In the genomic region with DNA sequence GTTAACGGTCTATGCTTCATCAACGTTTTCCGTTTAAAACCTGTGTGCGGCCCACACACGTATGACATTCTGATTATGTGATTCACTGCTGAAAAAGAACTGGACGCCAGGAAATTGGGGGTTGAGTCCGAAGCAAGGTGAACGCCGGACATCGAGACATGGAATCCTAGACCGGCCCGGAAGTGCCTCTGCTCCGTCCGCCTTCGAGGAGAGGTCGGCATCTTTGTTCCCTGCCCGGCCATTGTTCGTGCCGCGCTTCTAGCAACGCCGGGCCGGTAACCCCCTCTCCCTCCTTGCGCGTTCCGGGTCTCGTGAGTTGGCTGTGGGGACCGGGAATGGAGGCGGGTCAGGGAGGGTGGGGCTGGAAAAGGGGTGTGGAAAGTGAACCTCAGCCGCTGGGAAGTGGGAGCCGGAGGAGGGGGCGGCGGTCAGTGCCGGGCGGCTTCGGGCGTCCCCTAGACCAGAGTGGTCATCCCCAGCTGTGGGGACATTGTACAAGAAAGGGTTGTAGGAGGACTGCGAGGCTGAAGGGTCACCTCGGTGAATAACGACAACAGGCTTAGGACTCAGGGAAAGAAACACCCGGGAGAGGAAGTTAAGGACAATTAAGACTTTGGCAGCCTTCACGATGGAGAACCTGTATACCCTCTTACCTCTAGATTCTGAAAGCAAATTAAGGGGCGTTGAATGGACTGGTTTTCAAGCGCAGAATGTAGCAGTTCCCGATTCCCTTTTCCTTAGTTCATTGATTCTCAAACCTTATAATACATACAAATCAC, we compare ENCODE assay signal across 8 cellular contexts. TPM values are rescaled to one million over a fixed set of nuclear protein-coding genes. Genes with fewer than 3 reads are reported as not detected.
DNase-seq lines count a peak whose midpoint lies in the region; ATAC-seq and TF ChIP-seq lines count a peak whose summit lies in the region.

ZSCAN9 (plus strand) TSS at position 220 of the 779 bp plus-strand sequence. CDS start 1,810 bp downstream, outside the sequence.

- peak; percentile 90 for DNase-seq in Calu3
- peak; percentile 97 for DNase-seq in NCI-H748 (lab: John Stamatoyannopoulos, UW; ENCODE audit: unreplicated experiment)
- peak; percentile 64 to 75 for DNase-seq in activated T-cell treated with anti-CD3 and anti-CD28 coated beads, Interleukin-2, amount 50 U/mL, for 72 hours
- DNase-seq in fibroblast of the aortic adventitia (ENCODE audit: low read depth) = peak; percentile 92
- peak; percentile 53 for DNase-seq in naive B cell
- peak; percentile 72 for DNase-seq in thoracic aorta (ENCODE audit: low spot score)

- peak within 1 kb of the TSS; percentile 73 for H3K27ac Mint-ChIP-seq in Calu3 (ENCODE audit: unreplicated experiment)
- H3K27ac Mint-ChIP-seq in activated T-cell treated with anti-CD3 and anti-CD28 coated beads, Interleukin-2, amount 50 U/mL, for 72 hours = peak within 1 kb of the TSS; percentile 46
- H3K27ac Mint-ChIP-seq in naive B cell = peak within 1 kb of the TSS; percentile 76 to 97 (median 90)

- H3K27me3 ChIP-seq in thoracic aorta (replicated peaks; ENCODE audit: insufficient read depth) = no peaks in the 10 kb centered on the region

- H3K36me3 Mint-ChIP-seq in Calu3 (ENCODE audit: insufficient read depth, unreplicated experiment) (peaks cover 25% of the 10 kb centered on the region), naive B cell (peaks cover 8 to 20% of the 10 kb centered on the region in 2 donors)
- H3K36me3 Mint-ChIP-seq in activated T-cell treated with anti-CD3 and anti-CD28 coated beads, Interleukin-2, amount 50 U/mL, for 72 hours (ENCODE audit: insufficient read depth in 2 of 2) = peaks cover 3 to 5% of the 10 kb centered on the region in 2 donors

- H3K4me3 Mint-ChIP-seq in Calu3 (ENCODE audit: low read depth, unreplicated experiment) (peak within 1 kb of the TSS; percentile 93), naive B cell (peak within 1 kb of the TSS; percentile 87 to 97 (median 96))
- H3K4me3 Mint-ChIP-seq in activated T-cell treated with anti-CD3 and anti-CD28 coated beads, Interleukin-2, amount 50 U/mL, for 72 hours = peak within 1 kb of the TSS; percentile 82 to 85

- H3K27ac ChIP-seq in thoracic aorta = peak within 1 kb of the TSS; percentile 36 to 71

- H3K36me3 ChIP-seq in thoracic aorta = peaks cover 18% of the 10 kb centered on the region

- intact Hi-C loops in Calu3 (cut with micrococcal nuclease; ENCODE audit: unreplicated experiment) = loop anchor here (2.0 kb wide), 1 partner anchor 84 kb away; the partner anchor contains the start of gene ZKSCAN8

- BruUV-seq in Calu3 (replicated peaks; lab: Mats Ljungman, UMichigan) = no TSS peak

- TF ChIP-seq CTCF in Calu3 (IDR thresholded peaks at IDR 0.05; ENCODE audit: unreplicated experiment) (no peak), fibroblast of the aortic adventitia (IDR thresholded peaks at IDR 0.05; ENCODE audit: insufficient read depth, low read length) (no peak), thoracic aorta (IDR thresholded peaks at IDR 0.05) (no peak)

- ATAC-seq in GM19438 (IDR thresholded peaks at IDR 0.05; ENCODE audit: low read depth, unreplicated experiment) (peak; percentile 88), HG03565 (IDR thresholded peaks at IDR 0.05; ENCODE audit: unreplicated experiment) (peak; percentile 58), naive B cell (ENCODE audit: low read depth in 2 of 2) (peak; percentile 95 to 97), thoracic aorta (ENCODE audit: insufficient number of reproducible peaks, low FRiP score, low read depth) (peak; percentile 70)
- ATAC-seq in activated T-cell treated with anti-CD3 and anti-CD28 coated beads, Interleukin-2, amount 50 U/mL, for 72 hours (replicated peaks in 1 of 2) = peak; percentile 83 to 97

- H3K4me1 ChIP-seq in thoracic aorta (ENCODE audit: control insufficient read depth in 1 of 2, low read depth in 2 of 2) = peaks cover 5 to 15% of the 10 kb centered on the region in 2 donors

- H3K4me1 Mint-ChIP-seq in Calu3 (ENCODE audit: low read depth, unreplicated experiment) = no peaks in the 10 kb centered on the region
- H3K4me1 Mint-ChIP-seq in activated T-cell treated with anti-CD3 and anti-CD28 coated beads, Interleukin-2, amount 50 U/mL, for 72 hours (ENCODE audit: low read depth) = peaks cover 15% of the 10 kb centered on the region
- peaks cover 19 to 35% (median 26%) of the 10 kb centered on the region in 3 donors for H3K4me1 Mint-ChIP-seq in naive B cell

- H3K9me3 ChIP-seq in thoracic aorta = no peaks in the 10 kb centered on the region

- no peaks in the 10 kb centered on the region for H3K27me3 Mint-ChIP-seq in Calu3 (ENCODE audit: unreplicated experiment)
- H3K27me3 Mint-ChIP-seq in activated T-cell treated with anti-CD3 and anti-CD28 coated beads, Interleukin-2, amount 50 U/mL, for 72 hours (ENCODE audit: low read depth) = peaks cover 54% of the 10 kb centered on the region
- H3K27me3 Mint-ChIP-seq in naive B cell = peaks cover 19 to 24% (median 22%) of the 10 kb centered on the region in 3 donors

- CTCF ChIA-PET in Calu3 (lab: Charles Lee) = no interaction called here

- H3K4me3 ChIP-seq in fibroblast of the aortic adventitia (ENCODE audit: low read depth, low read length) (peak within 1 kb of the TSS; percentile 83), thoracic aorta (peak within 1 kb of the TSS; percentile 78)

- H3K9me3 Mint-ChIP-seq in Calu3 (ENCODE audit: low read depth, unreplicated experiment) = no peaks in the 10 kb centered on the region
- H3K9me3 Mint-ChIP-seq in activated T-cell treated with anti-CD3 and anti-CD28 coated beads, Interleukin-2, amount 50 U/mL, for 72 hours = no peaks in the 10 kb centered on the region
- H3K9me3 Mint-ChIP-seq in naive B cell = peaks cover 0 to 2% (median 0%) of the 10 kb centered on the region in 7 donors

RNA-seq across cellular contexts. Expression of gene ZSCAN9, which starts in this region (rescaled TPM):
- total RNA-seq in Calu3 (2022) (24.6 and 25.8 TPM in 2 replicates), fibroblast of the aortic adventitia (ENCODE audit: low replicate concordance) (10.8 and 12.2 TPM in 2 replicates), thoracic aorta (10 to 100 TPM; 11.6 to 29.0 TPM)
- total RNA-seq in activated T-cell treated with anti-CD3 and anti-CD28 coated beads, Interleukin-2, amount 50 U/mL, for 72 hours = 1 to 10 TPM; 7.5 to 9.2 TPM
- polyA plus RNA-seq in naive B cell (ENCODE audit: low read depth in 6 of 6) = 10 to 100 TPM in 3 of 6 donors, 1 to 10 TPM in 2, not detected in 1; 8.1 to 12.2 (median 10.0) TPM

Comparison
In these comparisons a context has a peak if more than half of its experiments do, and no peak if none do; other contexts are left out.
1. Peak in every context shown above with its lines: DNase-seq, ATAC-seq, H3K4me3 ChIP-seq and H3K27ac ChIP-seq.